In the genomic region with DNA sequence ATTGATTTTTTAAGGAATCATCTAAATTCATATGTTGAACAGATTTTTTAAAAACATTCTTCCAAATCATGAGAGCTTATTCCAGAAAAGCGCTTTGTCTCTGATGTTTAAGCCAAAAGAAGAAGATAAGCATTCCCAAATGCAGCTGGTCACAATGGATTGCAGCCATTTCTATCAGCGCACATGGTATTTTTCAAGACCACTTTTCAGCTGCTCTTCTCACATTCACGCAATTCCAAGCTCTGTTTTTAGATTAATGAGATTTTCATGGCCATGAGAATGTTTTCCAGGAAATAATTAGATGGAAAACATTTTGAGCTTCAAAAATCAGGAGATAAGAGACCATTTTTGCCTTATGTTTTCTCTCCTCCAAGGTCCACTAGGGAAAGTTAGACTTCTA, we compare ENCODE assay signal across 27 cellular contexts.
"Had no signal": no experiment of that assay in that cellular context is flagged by ENCODE, and none has a peak within 500 bp of the region (broad histone marks: within the 10 kb centered on the region; RNA-seq: fewer than 3 reads in every experiment).

No MANE protein-coding gene starts in this region.

- H3K9me3 ChIP-seq: ascending aorta, left ventricle myocardium inferior, tibial artery, upper lobe of right lung had no signal

- H3K27me3 ChIP-seq: ascending aorta, brain microvascular endothelial cell, tibial artery, upper lobe of right lung had no signal

- H3K4me3 Mint-ChIP-seq: activated naive CD4-positive, alpha-beta T cell treated with anti-CD3 and anti-CD28 coated beads, Interleukin-2, amount 10 ng/mL, durations not matched to agents 7 days and 5 days; activated naive CD8-positive, alpha-beta T cell treated with anti-CD3 and anti-CD28 coated beads, Interleukin-2, amount 10 ng/mL, durations not matched to agents 7 days and 5 days; activated T-helper 1 cell treated with anti-CD3 and anti-CD28 coated beads, Interleukin-12 subunit alpha, Interleukin-12 subunit beta, Interleukin-2, Interleukin-4 antibody, amounts not matched to agents 30 ng/mL and 10 ng/mL and 1 ng/mL, durations not matched to agents 14 hours and 24 hours and 36 hours; natural killer cell; stimulated activated effector memory CD8-positive, alpha-beta T cell treated with anti-CD3 and anti-CD28 coated beads, Interleukin-12 subunit alpha, Interleukin-12 subunit beta, amount 100 ng/mL, for 72 hours; stimulated activated naive CD8-positive, alpha-beta T cell treated with anti-CD3 and anti-CD28 coated beads, Interleukin-15, amount 100 ng/mL, for 72 hours; T-helper 1 cell treated with Interleukin-12 subunit alpha and Interleukin-12 subunit beta and Interleukin-4 antibody, amounts not matched to agents 30 μg/mL and 1 μg/mL, for 36 hours had no signal

- DNase-seq: activated CD4-positive, alpha-beta T cell treated with anti-CD3 and anti-CD28 coated beads for 4 hours; activated CD4-positive, alpha-beta T cell treated with anti-CD3 and anti-CD28 coated beads, Interleukin-2, amount 50 U/mL, for 48 hours; activated CD8-positive, alpha-beta memory T cell treated with anti-CD3 and anti-CD28 coated beads for 24 hours; activated gamma-delta T cell; activated naive CD4-positive, alpha-beta T cell treated with anti-CD3 and anti-CD28 coated beads, Interleukin-2, amount 10 ng/mL, durations not matched to agents 7 days and 5 days; activated naive CD8-positive, alpha-beta T cell treated with anti-CD3 and anti-CD28 coated beads, Interleukin-2, amount 10 ng/mL, durations not matched to agents 7 days and 5 days; brain microvascular endothelial cell; caudate nucleus; cortex of kidney; left ventricle myocardium inferior; midbrain; natural killer cell; posterior cingulate gyrus; right cardiac atrium; stimulated activated CD4-positive, alpha-beta T cell treated with anti-CD3 and anti-CD28 coated beads, Interleukin-4, amount 100 ng/mL, for 24 hours; stimulated activated naive CD8-positive, alpha-beta T cell treated with anti-CD3 and anti-CD28 coated beads, Interleukin-15, amount 100 ng/mL, for 72 hours; substantia nigra; SW 1271; T-helper 9 cell; tibial artery; upper lobe of right lung had no signal

- H3K27ac ChIP-seq: ascending aorta, brain microvascular endothelial cell, left ventricle myocardium inferior, tibial artery, upper lobe of right lung, VCaP had no signal

- ATAC-seq: esophagus mucosa; natural killer cell; right cardiac atrium; stimulated activated effector memory CD8-positive, alpha-beta T cell treated with anti-CD3 and anti-CD28 coated beads, Interleukin-12 subunit alpha, Interleukin-12 subunit beta, amount 100 ng/mL, for 72 hours; stimulated activated naive CD8-positive, alpha-beta T cell treated with anti-CD3 and anti-CD28 coated beads, Interleukin-15, amount 100 ng/mL, for 72 hours; upper lobe of right lung had no signal

- H3K27ac Mint-ChIP-seq: activated naive CD4-positive, alpha-beta T cell treated with anti-CD3 and anti-CD28 coated beads, Interleukin-2, amount 10 ng/mL, durations not matched to agents 7 days and 5 days; activated naive CD8-positive, alpha-beta T cell treated with anti-CD3 and anti-CD28 coated beads, Interleukin-2, amount 10 ng/mL, durations not matched to agents 7 days and 5 days; activated T-helper 1 cell treated with anti-CD3 and anti-CD28 coated beads, Interleukin-12 subunit alpha, Interleukin-12 subunit beta, Interleukin-2, Interleukin-4 antibody, amounts not matched to agents 30 ng/mL and 10 ng/mL and 1 ng/mL, durations not matched to agents 14 hours and 24 hours and 36 hours; natural killer cell; stimulated activated effector memory CD8-positive, alpha-beta T cell treated with anti-CD3 and anti-CD28 coated beads, Interleukin-12 subunit alpha, Interleukin-12 subunit beta, amount 100 ng/mL, for 72 hours; stimulated activated naive CD8-positive, alpha-beta T cell treated with anti-CD3 and anti-CD28 coated beads, Interleukin-15, amount 100 ng/mL, for 72 hours; T-helper 1 cell treated with Interleukin-12 subunit alpha and Interleukin-12 subunit beta and Interleukin-4 antibody, amounts not matched to agents 30 μg/mL and 1 μg/mL, for 36 hours had no signal

- H3K4me3 ChIP-seq: ascending aorta, left ventricle myocardium inferior, tibial artery, upper lobe of right lung had no signal

- H3K36me3 Mint-ChIP-seq: activated naive CD4-positive, alpha-beta T cell treated with anti-CD3 and anti-CD28 coated beads, Interleukin-2, amount 10 ng/mL, durations not matched to agents 7 days and 5 days; activated naive CD8-positive, alpha-beta T cell treated with anti-CD3 and anti-CD28 coated beads, Interleukin-2, amount 10 ng/mL, durations not matched to agents 7 days and 5 days; natural killer cell; stimulated activated effector memory CD8-positive, alpha-beta T cell treated with anti-CD3 and anti-CD28 coated beads, Interleukin-12 subunit alpha, Interleukin-12 subunit beta, amount 100 ng/mL, for 72 hours had no signal

- H3K36me3 ChIP-seq: ascending aorta, brain microvascular endothelial cell, left ventricle myocardium inferior, tibial artery, upper lobe of right lung had no signal

- H3K4me1 Mint-ChIP-seq: activated naive CD4-positive, alpha-beta T cell treated with anti-CD3 and anti-CD28 coated beads, Interleukin-2, amount 10 ng/mL, durations not matched to agents 7 days and 5 days; activated naive CD8-positive, alpha-beta T cell treated with anti-CD3 and anti-CD28 coated beads, Interleukin-2, amount 10 ng/mL, durations not matched to agents 7 days and 5 days; natural killer cell; stimulated activated effector memory CD8-positive, alpha-beta T cell treated with anti-CD3 and anti-CD28 coated beads, Interleukin-12 subunit alpha, Interleukin-12 subunit beta, amount 100 ng/mL, for 72 hours; stimulated activated naive CD8-positive, alpha-beta T cell treated with anti-CD3 and anti-CD28 coated beads, Interleukin-15, amount 100 ng/mL, for 72 hours had no signal

- H3K4me1 ChIP-seq: ascending aorta, left ventricle myocardium inferior, tibial artery, upper lobe of right lung had no signal

- H3K27me3 Mint-ChIP-seq: activated naive CD8-positive, alpha-beta T cell treated with anti-CD3 and anti-CD28 coated beads, Interleukin-2, amount 10 ng/mL, durations not matched to agents 7 days and 5 days; stimulated activated naive CD8-positive, alpha-beta T cell treated with anti-CD3 and anti-CD28 coated beads, Interleukin-15, amount 100 ng/mL, for 72 hours had no signal

- H3K9me3 Mint-ChIP-seq: activated naive CD4-positive, alpha-beta T cell treated with anti-CD3 and anti-CD28 coated beads, Interleukin-2, amount 10 ng/mL, durations not matched to agents 7 days and 5 days; activated naive CD8-positive, alpha-beta T cell treated with anti-CD3 and anti-CD28 coated beads, Interleukin-2, amount 10 ng/mL, durations not matched to agents 7 days and 5 days; activated T-helper 1 cell treated with anti-CD3 and anti-CD28 coated beads, Interleukin-12 subunit alpha, Interleukin-12 subunit beta, Interleukin-2, Interleukin-4 antibody, amounts not matched to agents 30 ng/mL and 10 ng/mL and 1 ng/mL, durations not matched to agents 14 hours and 24 hours and 36 hours; natural killer cell; stimulated activated effector memory CD8-positive, alpha-beta T cell treated with anti-CD3 and anti-CD28 coated beads, Interleukin-12 subunit alpha, Interleukin-12 subunit beta, amount 100 ng/mL, for 72 hours; stimulated activated naive CD8-positive, alpha-beta T cell treated with anti-CD3 and anti-CD28 coated beads, Interleukin-15, amount 100 ng/mL, for 72 hours; T-helper 1 cell treated with Interleukin-12 subunit alpha and Interleukin-12 subunit beta and Interleukin-4 antibody, amounts not matched to agents 30 μg/mL and 1 μg/mL, for 36 hours had no signal
